ENCODE assay signal across 30 cellular contexts in the genomic region with DNA sequence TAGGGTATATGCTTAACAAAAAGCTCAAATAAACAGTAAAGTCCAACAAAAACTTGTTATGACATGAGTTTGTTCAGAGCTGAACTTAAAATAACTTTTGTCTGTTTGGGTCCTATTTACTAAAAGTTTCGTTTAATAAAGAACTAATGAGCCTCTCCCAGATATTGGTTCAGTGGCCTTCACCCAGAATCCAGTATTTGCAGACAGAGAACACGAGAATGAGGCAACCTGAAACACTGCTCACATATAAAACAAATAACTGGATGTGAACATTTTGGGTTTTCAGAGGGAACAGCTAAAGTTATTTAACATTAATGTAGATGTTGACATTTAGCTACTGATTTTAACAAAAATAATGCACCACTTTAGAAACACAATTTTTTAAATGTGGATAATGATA.
"Had no signal": no experiment of that assay in that cellular context is flagged by ENCODE, and none has a peak within 500 bp of the region (broad histone marks: within the 10 kb centered on the region; RNA-seq: fewer than 3 reads in every experiment).

No MANE protein-coding gene starts in this region.

- ATAC-seq: naive thymus-derived CD8-positive, alpha-beta T cell; natural killer cell treated with Interleukin-12 subunit alpha and Interleukin-12 subunit beta and Interleukin-15 and Interleukin-18, amount 100 ng/mL, for 72 hours; psoas muscle; right cardiac atrium; sciatic nerve; stimulated activated effector memory CD8-positive, alpha-beta T cell treated with anti-CD3 and anti-CD28 coated beads, Interleukin-12 subunit alpha, Interleukin-12 subunit beta, amount 100 ng/mL, for 72 hours; stimulated activated naive B cell treated with anti-CD40 and anti-IgM and Interleukin-4, amounts not matched to agents 10 μg/mL and 1 μg/mL and 100 μg/mL, for 72 hours had no signal

- H3K9ac ChIP-seq: parathyroid adenoma had no signal

- H3K27me3 Mint-ChIP-seq: naive B cell; naive thymus-derived CD8-positive, alpha-beta T cell; natural killer cell treated with Interleukin-12 subunit alpha and Interleukin-12 subunit beta and Interleukin-15 and Interleukin-18, amount 100 ng/mL, for 72 hours; progenitor cell of endocrine pancreas; stimulated activated naive B cell treated with anti-CD40 and anti-IgM and Interleukin-4, amounts not matched to agents 10 μg/mL and 1 μg/mL and 100 μg/mL, for 72 hours; stimulated activated naive CD8-positive, alpha-beta T cell treated with anti-CD3 and anti-CD28 coated beads, Interleukin-15, Interleukin-2, amounts not matched to agents 100 ng/mL and 50 ng/mL, for 24 hours had no signal

- H3K4me1 ChIP-seq: parathyroid adenoma, stomach, thyroid gland, tibial nerve, upper lobe of left lung, vagina had no signal

- H3K36me3 Mint-ChIP-seq: naive B cell; naive thymus-derived CD8-positive, alpha-beta T cell; natural killer cell treated with Interleukin-12 subunit alpha and Interleukin-12 subunit beta and Interleukin-15 and Interleukin-18, amount 100 ng/mL, for 72 hours; stimulated activated effector memory CD8-positive, alpha-beta T cell treated with anti-CD3 and anti-CD28 coated beads, Interleukin-12 subunit alpha, Interleukin-12 subunit beta, amount 100 ng/mL, for 72 hours; stimulated activated naive B cell treated with anti-CD40 and anti-IgM and Interleukin-4, amounts not matched to agents 10 μg/mL and 1 μg/mL and 100 μg/mL, for 72 hours had no signal

- H3K36me3 ChIP-seq: ovary, thoracic aorta, thyroid gland, tibial nerve, upper lobe of left lung, vagina had no signal

- H2AFZ ChIP-seq: parathyroid adenoma had no signal

- H3K27ac Mint-ChIP-seq: naive B cell; naive thymus-derived CD8-positive, alpha-beta T cell; natural killer cell treated with Interleukin-12 subunit alpha and Interleukin-12 subunit beta and Interleukin-15 and Interleukin-18, amount 100 ng/mL, for 72 hours; nephron progenitor cell; progenitor cell of endocrine pancreas; stimulated activated effector memory CD8-positive, alpha-beta T cell treated with anti-CD3 and anti-CD28 coated beads, Interleukin-12 subunit alpha, Interleukin-12 subunit beta, amount 100 ng/mL, for 72 hours; stimulated activated naive B cell treated with anti-CD40 and anti-IgM and Interleukin-4, amounts not matched to agents 10 μg/mL and 1 μg/mL and 100 μg/mL, for 72 hours; stimulated activated naive CD8-positive, alpha-beta T cell treated with anti-CD3 and anti-CD28 coated beads, Interleukin-15, Interleukin-2, amounts not matched to agents 100 ng/mL and 50 ng/mL, for 24 hours had no signal

- FAIRE-seq: urothelium cell line had no signal

- H3K4me1 Mint-ChIP-seq: naive B cell; naive thymus-derived CD8-positive, alpha-beta T cell; nephron progenitor cell; neural crest cell; stimulated activated effector memory CD8-positive, alpha-beta T cell treated with anti-CD3 and anti-CD28 coated beads, Interleukin-12 subunit alpha, Interleukin-12 subunit beta, amount 100 ng/mL, for 72 hours; stimulated activated naive B cell treated with anti-CD40 and anti-IgM and Interleukin-4, amounts not matched to agents 10 μg/mL and 1 μg/mL and 100 μg/mL, for 72 hours had no signal

- H3K4me3 Mint-ChIP-seq: naive B cell; naive thymus-derived CD8-positive, alpha-beta T cell; natural killer cell treated with Interleukin-12 subunit alpha and Interleukin-12 subunit beta and Interleukin-15 and Interleukin-18, amount 100 ng/mL, for 72 hours; nephron progenitor cell; neural crest cell; stimulated activated effector memory CD8-positive, alpha-beta T cell treated with anti-CD3 and anti-CD28 coated beads, Interleukin-12 subunit alpha, Interleukin-12 subunit beta, amount 100 ng/mL, for 72 hours; stimulated activated naive B cell treated with anti-CD40 and anti-IgM and Interleukin-4, amounts not matched to agents 10 μg/mL and 1 μg/mL and 100 μg/mL, for 72 hours; stimulated activated naive CD8-positive, alpha-beta T cell treated with anti-CD3 and anti-CD28 coated beads, Interleukin-15, Interleukin-2, amounts not matched to agents 100 ng/mL and 50 ng/mL, for 24 hours had no signal

- H3K27me3 ChIP-seq: ovary, stomach, thyroid gland, tibial nerve, upper lobe of left lung, vagina had no signal

- H3K9me3 ChIP-seq: psoas muscle, stomach, thoracic aorta, thyroid gland, tibial nerve, upper lobe of left lung, vagina had no signal

- H3K79me2 ChIP-seq: parathyroid adenoma had no signal

- H3K4me3 ChIP-seq: ovary, psoas muscle, skin epidermis, stomach, thoracic aorta, thyroid gland, tibial nerve, upper lobe of left lung, vagina had no signal

- H3K27ac ChIP-seq: ovary, parathyroid adenoma, psoas muscle, skin epidermis, stomach, thoracic aorta, thyroid gland, tibial nerve, upper lobe of left lung, vagina had no signal

- DNase-seq: naive B cell; naive thymus-derived CD8-positive, alpha-beta T cell; nephron progenitor cell; occipital lobe; ovary; posterior cingulate gyrus; psoas muscle; right cardiac atrium; stimulated activated CD4-positive, alpha-beta T cell treated with anti-CD3 and anti-CD28 coated beads, Interleukin-15, amount 100 ng/mL, for 24 hours; stimulated activated CD4-positive, alpha-beta T cell treated with anti-CD3 and anti-CD28 coated beads, Interleukin-2, amount 100 ng/mL, for 24 hours; stimulated activated CD4-positive, alpha-beta T cell treated with anti-CD3 and anti-CD28 coated beads, Interleukin-2, amount 100 ng/mL, for 48 hours; stimulated activated CD4-positive, alpha-beta T cell treated with anti-CD3 and anti-CD28 coated beads, Interleukin-4, amount 100 ng/mL, for 24 hours; stimulated activated naive B cell treated with anti-CD40 and anti-IgM and Interleukin-4, amounts not matched to agents 10 μg/mL and 1 μg/mL and 100 μg/mL, for 72 hours; stimulated activated naive CD4-positive, alpha-beta T cell treated with Interleukin-2 at 50 U/mL for 16 hours; stomach; thyroid gland; trophoblast cell; upper lobe of left lung had no signal

- H3K9me3 Mint-ChIP-seq: stimulated activated naive B cell treated with anti-CD40 and anti-IgM and Interleukin-4, amounts not matched to agents 10 μg/mL and 1 μg/mL and 100 μg/mL, for 72 hours had no signal
